19 cellular contexts compared by ENCODE assay signal in genomic region chr3:152941825-152942224, GRCh38.
"Had no signal": no experiment of that assay in that cellular context is flagged by ENCODE, and none has a peak within 500 bp of the region (broad histone marks: within the 10 kb centered on the region; RNA-seq: fewer than 3 reads in every experiment).

No MANE protein-coding gene starts in this region.

- H2AFZ ChIP-seq: parathyroid adenoma had no signal

- H3K27me3 ChIP-seq: sigmoid colon, spleen had no signal

- H3K9me3 ChIP-seq: lower lobe of right lung, sigmoid colon, spleen, thoracic aorta had no signal

- H3K9me3 Mint-ChIP-seq: activated CD4-positive, alpha-beta memory T cell treated with anti-CD3 and anti-CD28 coated beads, Interleukin-2, amount 10 ng/mL, durations not matched to agents 7 days and 5 days; activated naive CD8-positive, alpha-beta T cell treated with anti-CD3 and anti-CD28 coated beads for 36 hours; endodermal cell; nephron; stimulated activated memory B cell treated with anti-CD40 and anti-IgM and Interleukin-4, amounts not matched to agents 10 μg/mL and 1 μg/mL and 100 μg/mL, for 72 hours; T-cell had no signal

- H3K27me3 Mint-ChIP-seq: activated CD4-positive, alpha-beta memory T cell treated with anti-CD3 and anti-CD28 coated beads, Interleukin-2, amount 10 ng/mL, durations not matched to agents 7 days and 5 days; activated naive CD8-positive, alpha-beta T cell treated with anti-CD3 and anti-CD28 coated beads for 36 hours; stimulated activated memory B cell treated with anti-CD40 and anti-IgM and Interleukin-4, amounts not matched to agents 10 μg/mL and 1 μg/mL and 100 μg/mL, for 72 hours; T-cell had no signal

- H3K79me2 ChIP-seq: parathyroid adenoma had no signal

- H3K4me1 ChIP-seq: lower lobe of right lung, parathyroid adenoma, sigmoid colon, spleen had no signal

- H3K4me3 Mint-ChIP-seq: activated CD4-positive, alpha-beta memory T cell treated with anti-CD3 and anti-CD28 coated beads, Interleukin-2, amount 10 ng/mL, durations not matched to agents 7 days and 5 days; activated CD8-positive, alpha-beta memory T cell treated with anti-CD3 and anti-CD28 coated beads, Interleukin-2, amount 10 ng/mL, durations not matched to agents 7 days and 5 days; activated naive CD8-positive, alpha-beta T cell treated with anti-CD3 and anti-CD28 coated beads for 36 hours; endodermal cell; nephron; stimulated activated memory B cell treated with anti-CD40 and anti-IgM and Interleukin-4, amounts not matched to agents 10 μg/mL and 1 μg/mL and 100 μg/mL, for 72 hours; T-cell had no signal

- DNase-seq: activated CD4-positive, alpha-beta memory T cell treated with anti-CD3 and anti-CD28 coated beads, Interleukin-2, amount 10 ng/mL, durations not matched to agents 7 days and 5 days; activated CD4-positive, alpha-beta T cell treated with anti-CD3 and anti-CD28 coated beads for 48 hours; activated CD4-positive, CD25-positive, alpha-beta regulatory T cell; activated CD8-positive, alpha-beta memory T cell treated with anti-CD3 and anti-CD28 coated beads, Interleukin-2, amount 10 ng/mL, durations not matched to agents 7 days and 5 days; activated naive CD8-positive, alpha-beta T cell treated with anti-CD3 and anti-CD28 coated beads for 36 hours; amniotic stem cell; central memory CD4-positive, alpha-beta T cell; endodermal cell; erythroblast; left cardiac atrium; lower lobe of right lung; sigmoid colon; spleen; stimulated activated CD4-positive, alpha-beta T cell treated with anti-CD3 and anti-CD28 coated beads, Interleukin-4, amount 100 ng/mL, for 4 hours; T-cell had no signal

- H3K27ac Mint-ChIP-seq: activated CD4-positive, alpha-beta memory T cell treated with anti-CD3 and anti-CD28 coated beads, Interleukin-2, amount 10 ng/mL, durations not matched to agents 7 days and 5 days; activated CD8-positive, alpha-beta memory T cell treated with anti-CD3 and anti-CD28 coated beads, Interleukin-2, amount 10 ng/mL, durations not matched to agents 7 days and 5 days; activated naive CD8-positive, alpha-beta T cell treated with anti-CD3 and anti-CD28 coated beads for 36 hours; endodermal cell; nephron; stimulated activated memory B cell treated with anti-CD40 and anti-IgM and Interleukin-4, amounts not matched to agents 10 μg/mL and 1 μg/mL and 100 μg/mL, for 72 hours; T-cell had no signal

- ATAC-seq: activated CD8-positive, alpha-beta memory T cell treated with anti-CD3 and anti-CD28 coated beads, Interleukin-2, amount 10 ng/mL, durations not matched to agents 7 days and 5 days; left cardiac atrium; lower lobe of right lung; stimulated activated memory B cell treated with anti-CD40 and anti-IgM and Interleukin-4, amounts not matched to agents 10 μg/mL and 1 μg/mL and 100 μg/mL, for 72 hours; T-cell had no signal

- H3K4me1 Mint-ChIP-seq: activated CD4-positive, alpha-beta memory T cell treated with anti-CD3 and anti-CD28 coated beads, Interleukin-2, amount 10 ng/mL, durations not matched to agents 7 days and 5 days; activated CD8-positive, alpha-beta memory T cell treated with anti-CD3 and anti-CD28 coated beads, Interleukin-2, amount 10 ng/mL, durations not matched to agents 7 days and 5 days; activated naive CD8-positive, alpha-beta T cell treated with anti-CD3 and anti-CD28 coated beads for 36 hours; stimulated activated memory B cell treated with anti-CD40 and anti-IgM and Interleukin-4, amounts not matched to agents 10 μg/mL and 1 μg/mL and 100 μg/mL, for 72 hours; T-cell had no signal

- H3K27ac ChIP-seq: lower lobe of right lung, parathyroid adenoma, sigmoid colon, spleen, thoracic aorta had no signal

- H3K36me3 ChIP-seq: lower lobe of right lung, sigmoid colon, spleen, thoracic aorta had no signal

- H3K4me3 ChIP-seq: lower lobe of right lung, sigmoid colon, spleen, thoracic aorta had no signal

- H3K36me3 Mint-ChIP-seq: activated CD8-positive, alpha-beta memory T cell treated with anti-CD3 and anti-CD28 coated beads, Interleukin-2, amount 10 ng/mL, durations not matched to agents 7 days and 5 days; activated naive CD8-positive, alpha-beta T cell treated with anti-CD3 and anti-CD28 coated beads for 36 hours; stimulated activated memory B cell treated with anti-CD40 and anti-IgM and Interleukin-4, amounts not matched to agents 10 μg/mL and 1 μg/mL and 100 μg/mL, for 72 hours; T-cell had no signal
